ENCODE assay signal across 12 cellular contexts in the genomic region with DNA sequence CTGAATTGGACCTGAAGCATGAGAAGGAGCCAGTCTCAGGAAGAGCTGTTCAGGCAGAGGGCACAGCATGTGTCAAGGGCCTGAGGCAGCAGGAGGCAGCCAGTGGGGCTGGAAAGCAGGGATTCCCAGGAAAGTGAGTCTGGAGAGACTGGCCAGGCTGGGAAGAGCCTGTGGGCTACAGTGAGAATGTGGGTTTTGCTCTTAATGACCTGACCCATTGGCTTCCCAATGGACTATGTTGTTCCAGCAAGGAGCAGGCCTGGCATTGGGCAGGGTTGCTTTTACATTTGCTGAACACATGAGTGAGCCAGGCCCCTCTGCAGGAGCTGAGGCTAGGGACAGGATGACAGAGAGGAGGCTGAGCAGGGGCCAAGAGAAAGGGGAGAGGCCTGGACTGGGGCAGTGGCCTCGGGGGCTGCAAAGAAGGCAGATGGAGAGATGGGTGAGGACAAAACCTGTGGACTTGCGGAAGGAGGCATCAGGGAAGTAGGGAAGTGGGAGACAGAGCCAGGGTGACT.
"Had no signal": no experiment of that assay in that cellular context is flagged by ENCODE, and none has a peak within 500 bp of the region (broad histone marks: within the 10 kb centered on the region; RNA-seq: fewer than 3 reads in every experiment).

No MANE protein-coding gene starts in this region.

- H3K27ac Mint-ChIP-seq: activated CD4-positive, alpha-beta T cell treated with anti-CD3 and anti-CD28 coated beads, Interleukin-2, amount 10 ng/mL, durations not matched to agents 7 days and 5 days; activated T-cell treated with anti-CD3 and anti-CD28 coated beads, Interleukin-2, amount 50 U/mL, for 72 hours; T-helper 1 cell treated with Interleukin-12 subunit alpha and Interleukin-12 subunit beta and Interleukin-4 antibody, amounts not matched to agents 30 μg/mL and 1 μg/mL, for 36 hours had no signal

- H3K4me1 Mint-ChIP-seq: activated CD4-positive, alpha-beta T cell treated with anti-CD3 and anti-CD28 coated beads, Interleukin-2, amount 10 ng/mL, durations not matched to agents 7 days and 5 days had no signal

- H3K36me3 ChIP-seq: gastroesophageal sphincter had no signal

- H3K27ac ChIP-seq: epithelial cell of prostate had no signal

- H3K4me3 Mint-ChIP-seq: activated CD4-positive, alpha-beta T cell treated with anti-CD3 and anti-CD28 coated beads, Interleukin-2, amount 10 ng/mL, durations not matched to agents 7 days and 5 days; activated T-cell treated with anti-CD3 and anti-CD28 coated beads, Interleukin-2, amount 50 U/mL, for 72 hours; effector memory CD8-positive, alpha-beta T cell; T-helper 1 cell treated with Interleukin-12 subunit alpha and Interleukin-12 subunit beta and Interleukin-4 antibody, amounts not matched to agents 30 μg/mL and 1 μg/mL, for 36 hours had no signal

- H3K4me1 ChIP-seq: gastroesophageal sphincter had no signal

- ATAC-seq: activated T-cell treated with anti-CD3 and anti-CD28 coated beads, Interleukin-2, amount 50 U/mL, for 72 hours; effector memory CD8-positive, alpha-beta T cell; gastroesophageal sphincter; right cardiac atrium; SK-N-SH treated with all-trans-retinoic acid at 6 μM for 48 hours had no signal

- H3K4me3 ChIP-seq: gastroesophageal sphincter had no signal

- DNase-seq: activated CD4-positive, alpha-beta T cell treated with anti-CD3 and anti-CD28 coated beads, Interleukin-2, amount 10 ng/mL, durations not matched to agents 7 days and 5 days; activated CD4-positive, CD25-positive, alpha-beta regulatory T cell; activated T-cell treated with anti-CD3 and anti-CD28 coated beads, Interleukin-2, amount 50 U/mL, for 72 hours; effector memory CD8-positive, alpha-beta T cell; mesendoderm; right cardiac atrium; small intestine; stimulated activated naive CD4-positive, alpha-beta T cell treated with Interleukin-2 at 50 U/mL for 16 hours had no signal
